Comparison of ENCODE assay signal across 8 cellular contexts in genomic region chr2:235669983-235670962, GRCh38.
A peak's percentile ranks its signal among the peaks of the same experiment; 100 is the strongest.
DNase-seq lines count a peak whose midpoint lies in the region; ATAC-seq, FAIRE-seq and TF ChIP-seq lines count a peak whose summit lies in the region.

No MANE protein-coding gene starts in this region.

- H4K20me1 ChIP-seq in MM.1S (ENCODE audit: insufficient read depth, low read length): no peaks in the 10 kb centered on the region

- TF ChIP-seq EP300 in transverse colon (IDR thresholded peaks at IDR 0.05; ENCODE audit: low read depth): no peak

- intact Hi-C loops in transverse colon (cut with DNase I; ENCODE audit: low total_unique reads): loop anchor here (2.0 to 5.0 kb wide), 3 partner anchors 73 to 1877 kb away; no protein-coding TSS in a partner anchor

- peaks cover 34% of the 10 kb centered on the region for H3K27me3 Mint-ChIP-seq in endodermal cell (ENCODE audit: insufficient read depth)

- H3K4me2 ChIP-seq in MM.1S (ENCODE audit: low read depth, low read length): no peak overlapping the region

- H3K9me3 Mint-ChIP-seq in endodermal cell: no peaks in the 10 kb centered on the region

- H3K27me3 ChIP-seq in endodermal cell (ENCODE audit: control insufficient read depth, insufficient read depth, low read length, poor library complexity, severe bottlenecking) (peaks cover 23% of the 10 kb centered on the region), transverse colon (no peaks in the 10 kb centered on the region), MM.1S (replicated peaks; ENCODE audit: insufficient read depth, low read length) (no peaks in the 10 kb centered on the region)

- H3K4me3 ChIP-seq in endodermal cell (ENCODE audit: low read length): peak overlapping the region; percentile 60
- peak overlapping the region; percentile 36 to 63 (median 53) for H3K4me3 ChIP-seq in transverse colon
- no peak overlapping the region for H3K4me3 ChIP-seq in MM.1S (ENCODE audit: low read length)

- in situ Hi-C loops in transverse colon (cut with MboI; ENCODE audit: low pct_ligation_motif_present in 1 of 4, low pct_unique_long_range_greater_than_20kb in 1 of 4, low sequenced_read_pairs in 3 of 4): loop anchor here in 1 of 4 donors (10.0 kb wide), 1 partner anchor 65 kb away; no protein-coding TSS in a partner anchor

- no peak for TF ChIP-seq POLR2A in transverse colon (IDR thresholded peaks at IDR 0.05)

- no peak overlapping the region for H3K9ac ChIP-seq in endodermal cell (ENCODE audit: extremely low read depth, low read length, poor library complexity, severe bottlenecking)
- no peak overlapping the region for H3K9ac ChIP-seq in MM.1S (ENCODE audit: low read length)

- peaks cover 20% of the 10 kb centered on the region for H3K4me1 Mint-ChIP-seq in endodermal cell

- no peaks in the 10 kb centered on the region for H3K9me3 ChIP-seq in endodermal cell (ENCODE audit: control insufficient read depth, low read length)
- no peaks in the 10 kb centered on the region for H3K9me3 ChIP-seq in transverse colon
- no peaks in the 10 kb centered on the region for H3K9me3 ChIP-seq in MM.1S (replicated peaks; ENCODE audit: insufficient read depth, low read length)

- no peaks in the 10 kb centered on the region for H3F3A ChIP-seq in MM.1S (ENCODE audit: insufficient read depth, low read length)

- peaks cover 66% of the 10 kb centered on the region for H3K79me2 ChIP-seq in MM.1S (ENCODE audit: low read length)

- WGBS in endodermal cell (ENCODE audit: insufficient coverage in 1 of 2, insufficient read length in 1 of 2), 2 experiments: 0 to 1% methylated on average over 57 to 148 of the region's 148 CpGs
- WGBS in transverse colon (ENCODE audit: low coverage in 1 of 2), 2 donors: 5% methylated on average over 40 of the region's 148 CpGs; no CpG with 5 or more reads in 1 of the 2 donors

- FAIRE-seq in D721Med (lab: Jason Lieb, UNC): no peak

- H2AFZ ChIP-seq in MM.1S (ENCODE audit: low read length): no peak overlapping the region

- peaks cover 4% of the 10 kb centered on the region for H3K4me1 ChIP-seq in endodermal cell (ENCODE audit: control insufficient read depth, insufficient read depth, low read length)
- H3K4me1 ChIP-seq in transverse colon: peaks cover 4 to 27% (median 19%) of the 10 kb centered on the region in 4 donors
- H3K4me1 ChIP-seq in MM.1S (ENCODE audit: low read length): no peaks in the 10 kb centered on the region

- no peaks in the 10 kb centered on the region for H3K9me2 ChIP-seq in MM.1S (replicated peaks; ENCODE audit: insufficient read depth, low read length)

- H3K27ac ChIP-seq in endodermal cell (ENCODE audit: low read depth, low read length) (no peak overlapping the region), transverse colon (peak overlapping the region; percentile 45 to 81 (median 70)), MM.1S (ENCODE audit: low read length) (no peak overlapping the region)

- no peak for ATAC-seq in HG03460 (IDR thresholded peaks at IDR 0.05; ENCODE audit: unreplicated experiment)

- TF ChIP-seq CTCF in D721Med (IDR thresholded peaks at IDR 0.05; ENCODE audit: insufficient read depth, missing control alignments) (peak; percentile 34), endodermal cell (conservative IDR thresholded peaks at IDR 0.05) (peak; percentile 72), transverse colon (IDR thresholded peaks at IDR 0.05) (peak in 4 of 5 experiments; percentile 38 to 56 (median 48)), MM.1S (IDR thresholded peaks at IDR 0.05; ENCODE audit: low read length) (no peak)

- no peak overlapping the region for H3K27ac Mint-ChIP-seq in endodermal cell

- no peaks in the 10 kb centered on the region for H3K36me3 Mint-ChIP-seq in endodermal cell (ENCODE audit: low read depth)

- no peak overlapping the region for H3K4me3 Mint-ChIP-seq in endodermal cell

- DNase-seq in D721Med (ENCODE audit: insufficient read length, low spot score) (no peak), NCI-H226 (peak; percentile 34), endodermal cell (peak; percentile 85), lung microvascular endothelial cell (ENCODE audit: low read depth in 2 of 2) (peak; percentile 78 to 86), transverse colon (peak; percentile 70), MM.1S (no peak), activated gamma-delta T cell treated with Interleukin-2 at 50 U/mL for 16 hours (no peak)

- H3K36me3 ChIP-seq in endodermal cell (ENCODE audit: control insufficient read depth, insufficient read depth, low read length) (no peaks in the 10 kb centered on the region), transverse colon (no peaks in the 10 kb centered on the region), MM.1S (replicated peaks; ENCODE audit: insufficient read depth, low read length) (no peaks in the 10 kb centered on the region)

Comparison
In these comparisons a context has a peak if more than half of its experiments do, and no peak if none do; other contexts are left out.
1. DNase-seq: peak in NCI-H226 (single experiment), endodermal cell (single experiment), lung microvascular endothelial cell (2 of 2) and transverse colon (single experiment); none in D721Med (single experiment), MM.1S (single experiment) and activated gamma-delta T cell treated with Interleukin-2 at 50 U/mL for 16 hours (single experiment).
2. H3K27ac ChIP-seq: peak in transverse colon (4 of 4); none in endodermal cell (single experiment) and MM.1S (single experiment).